In the genomic region with DNA sequence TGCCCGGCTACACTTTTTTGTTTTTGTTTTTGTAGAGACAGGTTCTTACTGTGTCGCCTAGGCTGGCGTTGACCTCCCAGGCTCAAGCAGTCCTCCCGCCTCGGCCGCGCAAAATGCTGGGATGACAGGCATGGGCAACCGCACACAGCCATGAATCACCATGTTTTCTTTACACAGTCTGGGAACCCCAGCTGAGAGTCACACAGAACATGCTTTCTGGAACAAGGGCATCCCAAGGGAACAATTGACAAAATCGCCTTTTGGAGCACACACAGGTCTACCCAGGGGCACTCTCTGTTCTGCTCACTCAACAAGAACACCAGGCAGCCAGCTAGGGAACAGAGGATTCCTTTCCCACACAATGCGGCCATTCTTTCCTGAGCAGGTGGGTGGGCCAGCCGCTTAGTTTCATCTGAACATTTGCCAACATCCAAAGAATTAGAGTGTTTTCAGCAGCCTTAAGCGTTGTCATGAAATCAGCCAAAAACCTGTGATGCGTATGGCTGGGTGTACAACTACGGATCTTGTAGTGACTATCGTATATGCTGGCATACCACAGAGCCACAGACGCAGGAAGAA, we compare ENCODE assay signal across 9 cellular contexts. TPM values are rescaled to one million over a fixed set of nuclear protein-coding genes. Genes with fewer than 3 reads are reported as not detected.
DNase-seq lines count a peak whose midpoint lies in the region; ATAC-seq, FAIRE-seq and TF ChIP-seq lines count a peak whose summit lies in the region.
"Had no signal": no experiment of that assay in that cellular context is flagged by ENCODE, and none has a peak within 500 bp of the region (broad histone marks: within the 10 kb centered on the region; RNA-seq: fewer than 3 reads in every experiment).

No MANE protein-coding gene starts in this region.

- no peaks in the 10 kb centered on the region for H3K27me3 ChIP-seq in CD4-positive, alpha-beta T cell (ENCODE audit: control insufficient read depth, insufficient read depth, low read length)

- peak overlapping the region; percentile 58 for H3K27ac Mint-ChIP-seq in CD4-positive, alpha-beta T cell
- peak overlapping the region; percentile 55 for H3K27ac Mint-ChIP-seq in dendritic cell treated with granulocyte-macrophage colony-stimulating factor and Interleukin-4, amounts not matched to agents 40 ng/mL and 50 ng/mL, for 4 days
- peak overlapping the region in 4 of 6 donors; percentile 33 to 88 (median 73) for H3K27ac Mint-ChIP-seq in naive B cell

- no peaks in the 10 kb centered on the region for H3K9me3 Mint-ChIP-seq in CD4-positive, alpha-beta T cell
- no peaks in the 10 kb centered on the region for H3K9me3 Mint-ChIP-seq in dendritic cell treated with granulocyte-macrophage colony-stimulating factor and Interleukin-4, amounts not matched to agents 40 ng/mL and 50 ng/mL, for 4 days
- H3K9me3 Mint-ChIP-seq in naive B cell: no peaks in the 10 kb centered on the region

- TF ChIP-seq POLR2A in GM12892 (IDR thresholded peaks at IDR 0.05; ENCODE audit: low read depth, low read length): no peak

- POLR2A ChIA-PET in CD4-positive, alpha-beta T cell (lab: Charles Lee): no interaction called here

- no peak for DNase-seq in CD4-positive, alpha-beta T cell
- DNase-seq in NCI-H128 (lab: John Stamatoyannopoulos, UW; ENCODE audit: unreplicated experiment) (peak; percentile 46), naive B cell (no peak), GM12892 (ENCODE audit: insufficient read length) (no peak), MV-4-11 (lab: John Stamatoyannopoulos, UW) (no peak), NCI-H2196 treated with DMSO at 0.1 percent for 48 hours (lab: John Stamatoyannopoulos, UW; ENCODE audit: unreplicated experiment) (no peak)
- no peak for DNase-seq in activated CD4-positive, CD25-positive, alpha-beta regulatory T cell treated with anti-CD3 and anti-CD28 coated beads, Interleukin-2, amount 50 U/mL, for 72 hours
- DNase-seq: activated CD4-positive, alpha-beta T cell treated with anti-CD3 and anti-CD28 coated beads, Interleukin-2, amount 50 U/mL, for 48 hours had no signal

- ATAC-seq in CD4-positive, alpha-beta T cell (ENCODE audit: poor library complexity): no peak
- ATAC-seq in naive B cell (ENCODE audit: low read depth in 2 of 2): peak in 1 of 2 donors; percentile 51

- H3K4me1 Mint-ChIP-seq in CD4-positive, alpha-beta T cell (ENCODE audit: low read depth): peaks cover 44% of the 10 kb centered on the region
- H3K4me1 Mint-ChIP-seq in dendritic cell treated with granulocyte-macrophage colony-stimulating factor and Interleukin-4, amounts not matched to agents 40 ng/mL and 50 ng/mL, for 4 days (ENCODE audit: low read depth): peaks cover 70% of the 10 kb centered on the region
- H3K4me1 Mint-ChIP-seq in naive B cell: peaks cover 42 to 83% (median 47%) of the 10 kb centered on the region in 3 donors

- H3K4me3 Mint-ChIP-seq in CD4-positive, alpha-beta T cell: no peak overlapping the region
- no peak overlapping the region for H3K4me3 Mint-ChIP-seq in dendritic cell treated with granulocyte-macrophage colony-stimulating factor and Interleukin-4, amounts not matched to agents 40 ng/mL and 50 ng/mL, for 4 days
- peak overlapping the region in 7 of 8 donors; percentile 25 to 73 (median 42) for H3K4me3 Mint-ChIP-seq in naive B cell

- no peak for TF ChIP-seq CTCF in CD4-positive, alpha-beta T cell (IDR thresholded peaks at IDR 0.05)

- no peaks in the 10 kb centered on the region for H3K36me3 Mint-ChIP-seq in CD4-positive, alpha-beta T cell (ENCODE audit: low read depth)
- no peaks in the 10 kb centered on the region for H3K36me3 Mint-ChIP-seq in dendritic cell treated with granulocyte-macrophage colony-stimulating factor and Interleukin-4, amounts not matched to agents 40 ng/mL and 50 ng/mL, for 4 days (ENCODE audit: low read depth)
- no peaks in the 10 kb centered on the region for H3K36me3 Mint-ChIP-seq in naive B cell

- no peak overlapping the region for H3K27ac ChIP-seq in CD4-positive, alpha-beta T cell (ENCODE audit: low read depth, low read length)

- no peaks in the 10 kb centered on the region for H3K9me3 ChIP-seq in CD4-positive, alpha-beta T cell (ENCODE audit: control insufficient read depth, low read length)

- no peaks in the 10 kb centered on the region for H3K27me3 Mint-ChIP-seq in CD4-positive, alpha-beta T cell
- H3K27me3 Mint-ChIP-seq in dendritic cell treated with granulocyte-macrophage colony-stimulating factor and Interleukin-4, amounts not matched to agents 40 ng/mL and 50 ng/mL, for 4 days: no peaks in the 10 kb centered on the region
- no peaks in the 10 kb centered on the region for H3K27me3 Mint-ChIP-seq in naive B cell

- CTCF ChIA-PET in CD4-positive, alpha-beta T cell (lab: Charles Lee): no interaction called here

- intact Hi-C loops in CD4-positive, alpha-beta T cell (cut with DNase I, micrococcal nuclease): loop anchor here in 1 of 2 experiments (5.0 kb wide), 1 partner anchor 45 kb away; no protein-coding TSS in a partner anchor
- intact Hi-C loops in dendritic cell treated with granulocyte-macrophage colony-stimulating factor and Interleukin-4, amounts not matched to agents 40 ng/mL and 50 ng/mL, for 4 days (cut with micrococcal nuclease): no loop called here

- FAIRE-seq in GM12892 (lab: Jason Lieb, UNC): no peak

RNA-seq across cellular contexts. Expression of a gene that starts 15.7 kb away (rescaled TPM):
- total RNA-seq in CD4-positive, alpha-beta T cell: 10 to 100 TPM; 31.6 to 35.4 TPM
- 10 to 100 TPM; 48.4 to 83.6 (median 64.6) TPM for polyA plus RNA-seq in naive B cell (ENCODE audit: low read depth in 6 of 6)
- polyA plus RNA-seq in GM12892 (2012; ENCODE audit: missing spikeins): 26.4 TPM

Comparison
In these comparisons a context has a peak if more than half of its experiments do, and no peak if none do; other contexts are left out.
1. H3K4me3 Mint-ChIP-seq: peak in naive B cell (7 of 8); none in CD4-positive, alpha-beta T cell (single experiment) and dendritic cell treated with granulocyte-macrophage colony-stimulating factor and Interleukin-4, amounts not matched to agents 40 ng/mL and 50 ng/mL, for 4 days (single experiment).
2. Peak in every context shown above with its lines, with median percentiles within 50 percentile points of each other: H3K27ac Mint-ChIP-seq.